ENCODE assay signal across 12 cellular contexts in genomic region chr5:80189201-80189600, GRCh38.
DNase-seq lines count a peak whose midpoint lies in the region; ATAC-seq and TF ChIP-seq lines count a peak whose summit lies in the region.
"Had no signal": no experiment of that assay in that cellular context is flagged by ENCODE, and none has a peak within 500 bp of the region (broad histone marks: within the 10 kb centered on the region; RNA-seq: fewer than 3 reads in every experiment).

No MANE protein-coding gene starts in this region.

- H3K27ac Mint-ChIP-seq in activated naive CD4-positive, alpha-beta T cell treated with anti-CD3 and anti-CD28 coated beads for 36 hours = peak overlapping the region; percentile 97
- peak overlapping the region; percentile 89 to 98 for H3K27ac Mint-ChIP-seq in activated naive CD4-positive, alpha-beta T cell treated with anti-CD3 and anti-CD28 coated beads, Interleukin-2, amount 50 U/mL, for 72 hours
- H3K27ac Mint-ChIP-seq in mesothelial cell of epicardium = peak overlapping the region; percentile 82

- no peaks in the 10 kb centered on the region for H3K9me3 Mint-ChIP-seq in activated naive CD4-positive, alpha-beta T cell treated with anti-CD3 and anti-CD28 coated beads for 36 hours
- H3K9me3 Mint-ChIP-seq in activated naive CD4-positive, alpha-beta T cell treated with anti-CD3 and anti-CD28 coated beads, Interleukin-2, amount 50 U/mL, for 72 hours = no peaks in the 10 kb centered on the region
- H3K9me3 Mint-ChIP-seq in mesothelial cell of epicardium = no peaks in the 10 kb centered on the region

- peaks cover 6% of the 10 kb centered on the region for H3K36me3 Mint-ChIP-seq in activated naive CD4-positive, alpha-beta T cell treated with anti-CD3 and anti-CD28 coated beads for 36 hours (ENCODE audit: low read depth)
- peaks cover 0 to 8% of the 10 kb centered on the region in 2 donors for H3K36me3 Mint-ChIP-seq in activated naive CD4-positive, alpha-beta T cell treated with anti-CD3 and anti-CD28 coated beads, Interleukin-2, amount 50 U/mL, for 72 hours
- H3K36me3 Mint-ChIP-seq in mesothelial cell of epicardium = no peaks in the 10 kb centered on the region

- H3K4me1 ChIP-seq in upper lobe of right lung (peaks cover 48% of the 10 kb centered on the region), body of pancreas (peaks cover 61% of the 10 kb centered on the region)

- H3K4me3 ChIP-seq in upper lobe of right lung (no peak overlapping the region), body of pancreas (no peak overlapping the region)

- intact Hi-C loops in activated naive CD4-positive, alpha-beta T cell treated with anti-CD3 and anti-CD28 coated beads for 36 hours (cut with micrococcal nuclease) = loop anchor here (1.0 to 10.0 kb wide), 2 partner anchors 23 to 954 kb away; partner anchors contain the start of gene JMY
- intact Hi-C loops in upper lobe of right lung (cut with DNase I) (no loop called here), body of pancreas (cut with DNase I) (no loop called here)

- ATAC-seq in activated naive CD4-positive, alpha-beta T cell treated with anti-CD3 and anti-CD28 coated beads, Interleukin-2, amount 50 U/mL, for 72 hours = no peak
- ATAC-seq in upper lobe of right lung (no peak), body of pancreas (no peak), HG02884 (IDR thresholded peaks at IDR 0.05; ENCODE audit: unreplicated experiment) (no peak)

- H3K9me3 ChIP-seq in upper lobe of right lung (no peaks in the 10 kb centered on the region), body of pancreas (no peaks in the 10 kb centered on the region)

- 76 to 77% methylated on average over 8 of the region's 8 CpGs for WGBS in body of pancreas, 2 donors

- H3K27me3 ChIP-seq in upper lobe of right lung = no peaks in the 10 kb centered on the region
- no peaks in the 10 kb centered on the region for H3K27me3 ChIP-seq in body of pancreas

- TF ChIP-seq POLR2A in body of pancreas (IDR thresholded peaks at IDR 0.05) = no peak

- H3K4me1 Mint-ChIP-seq in activated naive CD4-positive, alpha-beta T cell treated with anti-CD3 and anti-CD28 coated beads for 36 hours (ENCODE audit: low read depth) = peaks cover 83% of the 10 kb centered on the region
- H3K4me1 Mint-ChIP-seq in mesothelial cell of epicardium = peaks cover 84% of the 10 kb centered on the region

- peak overlapping the region; percentile 84 for H3K4me3 Mint-ChIP-seq in activated naive CD4-positive, alpha-beta T cell treated with anti-CD3 and anti-CD28 coated beads for 36 hours
- peak overlapping the region; percentile 38 for H3K4me3 Mint-ChIP-seq in mesothelial cell of epicardium

- H3K27ac ChIP-seq in upper lobe of right lung (peak overlapping the region; percentile 44), body of pancreas (peak overlapping the region in 2 of 4 donors; percentile 16 to 20)

- no peak for DNase-seq in activated naive CD4-positive, alpha-beta T cell treated with anti-CD3 and anti-CD28 coated beads for 36 hours
- DNase-seq in activated naive CD4-positive, alpha-beta T cell treated with Interleukin-2 at 50 U/mL for 16 hours = no peak
- DNase-seq in activated naive CD4-positive, alpha-beta T cell treated with anti-CD3 and anti-CD28 coated beads, Interleukin-2, amount 50 U/mL, for 72 hours (ENCODE audit: low spot score in 2 of 2) = no peak
- DNase-seq in mesothelial cell of epicardium (ENCODE audit: low spot score in 2 of 2, unreplicated experiment in 2 of 2) (no peak), upper lobe of right lung (no peak), globus pallidus (ENCODE audit: low spot score) (no peak), body of pancreas (no peak)
- DNase-seq: activated CD4-positive, alpha-beta T cell treated with anti-CD3 and anti-CD28 coated beads for 48 hours; kidney; NCI-H2227 treated with DMSO at 0.1 percent for 48 hours; SHP77 had no signal

- CTCF ChIA-PET in activated naive CD4-positive, alpha-beta T cell treated with anti-CD3 and anti-CD28 coated beads for 36 hours (lab: Charles Lee) = interaction anchor here (0.6 to 9.3 kb wide), 4 partner anchors 10 to 65 kb away, joined by 3 to 72 read pairs (median 4); no protein-coding TSS in a partner anchor

- H3K36me3 ChIP-seq in upper lobe of right lung (no peaks in the 10 kb centered on the region), body of pancreas (replicated peaks in 1 of 2; ENCODE audit: insufficient read depth in 1 of 2, low read depth in 2 of 2) (no peaks in the 10 kb centered on the region)

- TF ChIP-seq CTCF in mesothelial cell of epicardium (IDR thresholded peaks at IDR 0.05; ENCODE audit: unreplicated experiment) = no peak
- no peak for TF ChIP-seq CTCF in upper lobe of right lung (IDR thresholded peaks at IDR 0.05)
- no peak for TF ChIP-seq CTCF in body of pancreas (IDR thresholded peaks at IDR 0.05)

- no peaks in the 10 kb centered on the region for H3K27me3 Mint-ChIP-seq in activated naive CD4-positive, alpha-beta T cell treated with anti-CD3 and anti-CD28 coated beads for 36 hours (ENCODE audit: low read depth)
- no peaks in the 10 kb centered on the region for H3K27me3 Mint-ChIP-seq in mesothelial cell of epicardium (ENCODE audit: low read depth)
